In the genomic region with DNA sequence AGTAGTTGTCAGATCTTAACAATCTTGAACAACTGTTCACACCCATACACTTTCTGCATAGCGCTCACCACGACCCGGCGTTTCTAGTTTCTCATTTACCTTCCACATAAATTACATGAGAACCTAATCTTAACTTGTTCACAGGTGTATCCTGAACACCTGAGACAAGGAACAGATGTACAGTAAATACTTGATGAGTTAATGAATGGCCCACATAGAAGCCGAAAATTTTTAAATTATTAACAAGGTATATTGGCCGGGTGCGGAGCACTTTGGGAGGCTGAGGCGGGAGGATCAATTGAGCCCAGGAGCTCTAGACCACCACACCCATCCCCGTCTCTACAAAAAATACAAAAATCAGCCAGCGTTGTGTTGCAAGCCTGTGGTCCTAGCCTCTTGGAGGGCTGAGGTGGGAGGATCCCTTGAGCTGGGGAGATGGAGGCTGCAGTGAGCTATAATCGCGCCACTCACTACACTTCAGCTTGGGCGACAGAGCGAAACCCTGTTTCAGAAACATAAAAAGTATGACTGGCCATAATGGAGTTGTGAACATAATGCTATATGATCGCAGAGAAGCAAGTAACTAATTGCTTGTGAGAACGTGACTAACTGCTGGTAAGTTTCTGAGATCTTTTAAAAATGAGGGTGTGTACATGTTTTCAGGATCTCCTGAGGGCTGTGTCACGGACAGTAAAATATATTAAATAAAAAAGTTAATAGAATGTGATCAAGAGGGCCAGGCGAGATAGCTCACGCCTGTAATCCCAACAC, we compare ENCODE assay signal across 8 cellular contexts. TPM values are rescaled to one million over a fixed set of nuclear protein-coding genes. Genes with fewer than 3 reads are reported as not detected.
DNase-seq lines count a peak whose midpoint lies in the region; ATAC-seq, FAIRE-seq and TF ChIP-seq lines count a peak whose summit lies in the region.

No MANE protein-coding gene starts in this region.

- peak overlapping the region; percentile 90 for H3K9ac ChIP-seq in HUES48 (ENCODE audit: low read depth, low read length)

- intact Hi-C loops in CD4-positive, alpha-beta T cell (cut with DNase I, micrococcal nuclease): loop anchor here (5.0 to 10.0 kb wide), 5 partner anchors 48 to 775 kb away; a partner anchor contains a TSS

- no peaks in the 10 kb centered on the region for H3K27me3 ChIP-seq in CD4-positive, alpha-beta T cell (ENCODE audit: control insufficient read depth, insufficient read depth, low read length)
- H3K27me3 ChIP-seq in HUES48 (ENCODE audit: control insufficient read depth, insufficient read depth, low read length): no peaks in the 10 kb centered on the region
- no peaks in the 10 kb centered on the region for H3K27me3 ChIP-seq in bronchial epithelial cell (ENCODE audit: control insufficient read depth, insufficient read depth, low read length)
- H3K27me3 ChIP-seq in muscle layer of duodenum (ENCODE audit: low read depth, low read length): no peaks in the 10 kb centered on the region

- no peak for FAIRE-seq in bronchial epithelial cell (lab: Jason Lieb, UNC)

- peaks cover 24% of the 10 kb centered on the region for H3K36me3 Mint-ChIP-seq in CD4-positive, alpha-beta T cell (ENCODE audit: low read depth)

- H3K9me3 ChIP-seq in CD4-positive, alpha-beta T cell (ENCODE audit: control insufficient read depth, low read length): no peaks in the 10 kb centered on the region
- no peaks in the 10 kb centered on the region for H3K9me3 ChIP-seq in HUES48 (ENCODE audit: control insufficient read depth, insufficient read depth, low read length)
- H3K9me3 ChIP-seq in muscle layer of duodenum (ENCODE audit: control insufficient read depth in 1 of 2, low read length in 2 of 2): no peaks in the 10 kb centered on the region

- TF ChIP-seq CTCF in CD4-positive, alpha-beta T cell (IDR thresholded peaks at IDR 0.05): no peak
- no peak for TF ChIP-seq CTCF in bronchial epithelial cell (IDR thresholded peaks at IDR 0.05; ENCODE audit: insufficient read depth, low read length, severe bottlenecking)

- peak overlapping the region; percentile 98 for H3K4me3 ChIP-seq in HUES48 (ENCODE audit: low read depth, low read length)
- H3K4me3 ChIP-seq in bronchial epithelial cell (ENCODE audit: low read depth, low read length): peak overlapping the region; percentile 78
- peak overlapping the region; percentile 84 to 88 for H3K4me3 ChIP-seq in muscle layer of duodenum (ENCODE audit: low read depth in 1 of 2, low read length in 2 of 2)

- H3K27ac Mint-ChIP-seq in CD4-positive, alpha-beta T cell: peak overlapping the region; percentile 99

- peaks cover 31% of the 10 kb centered on the region for H3K4me1 Mint-ChIP-seq in CD4-positive, alpha-beta T cell (ENCODE audit: low read depth)

- POLR2A ChIA-PET in CD4-positive, alpha-beta T cell (lab: Charles Lee): no interaction called here

- H3K36me3 ChIP-seq in HUES48 (ENCODE audit: control insufficient read depth, insufficient read depth, low read length): peaks cover 17% of the 10 kb centered on the region; the same call in 1 of the 2 replicates
- H3K36me3 ChIP-seq in bronchial epithelial cell (ENCODE audit: control insufficient read depth, insufficient read depth, low read length): no peaks in the 10 kb centered on the region
- H3K36me3 ChIP-seq in muscle layer of duodenum (ENCODE audit: control insufficient read depth in 1 of 2, insufficient read depth in 2 of 2, low read length in 2 of 2): peaks cover 0 to 11% of the 10 kb centered on the region in 2 donors

- no peak for DNase-seq in CD4-positive, alpha-beta T cell
- DNase-seq in bronchial epithelial cell (ENCODE audit: low read depth) (no peak), NCI-H226 (no peak)
- no peak for DNase-seq in activated CD4-positive, alpha-beta T cell treated with anti-CD3 and anti-CD28 coated beads, Interleukin-2, amount 50 U/mL, for 4 hours

- H3K27me3 Mint-ChIP-seq in CD4-positive, alpha-beta T cell: no peaks in the 10 kb centered on the region

- 0 out of 2 replicates have a peak, but pooled peaks cover 7% of the 10 kb centered on the region for H3K4me1 ChIP-seq in HUES48 (ENCODE audit: control insufficient read depth, insufficient read depth, low read length)
- peaks cover 12 to 20% of the 10 kb centered on the region in 2 donors for H3K4me1 ChIP-seq in muscle layer of duodenum (ENCODE audit: control insufficient read depth in 1 of 2, insufficient read depth in 2 of 2, low read length in 2 of 2)

- H3K9me3 Mint-ChIP-seq in CD4-positive, alpha-beta T cell: no peaks in the 10 kb centered on the region

- ATAC-seq in CD4-positive, alpha-beta T cell (ENCODE audit: poor library complexity): no peak
- ATAC-seq in GM21515 (IDR thresholded peaks at IDR 0.05; ENCODE audit: unreplicated experiment) (no peak), HG03342 (IDR thresholded peaks at IDR 0.05; ENCODE audit: unreplicated experiment) (no peak)

- H3K27ac ChIP-seq in CD4-positive, alpha-beta T cell (ENCODE audit: low read depth, low read length): peak overlapping the region; percentile 96
- H3K27ac ChIP-seq in HUES48 (ENCODE audit: low read depth, low read length) (peak overlapping the region; percentile 100), muscle layer of duodenum (ENCODE audit: low read length) (peak overlapping the region; percentile 94)

- H3K4me3 Mint-ChIP-seq in CD4-positive, alpha-beta T cell: peak overlapping the region; percentile 95

- CTCF ChIA-PET in CD4-positive, alpha-beta T cell (lab: Charles Lee): interaction anchor here (0.6 kb wide), 1 partner anchor 98 kb away, joined by 3 read pairs; no protein-coding TSS in a partner anchor

RNA-seq across cellular contexts. Expression of a gene that starts 1.0 kb away (rescaled TPM):
- total RNA-seq in CD4-positive, alpha-beta T cell: 10 to 100 TPM; 74.2 to 76.2 TPM
- total RNA-seq in bronchial epithelial cell: 25.6 and 28.7 TPM in 2 replicates

RNA-seq across cellular contexts. Expression of a gene that starts 20.2 kb away (rescaled TPM):
- total RNA-seq in CD4-positive, alpha-beta T cell: 10 to 100 TPM; 75.1 to 75.6 TPM
- total RNA-seq in bronchial epithelial cell: 53.2 and 57.2 TPM in 2 replicates
